In the genomic region with DNA sequence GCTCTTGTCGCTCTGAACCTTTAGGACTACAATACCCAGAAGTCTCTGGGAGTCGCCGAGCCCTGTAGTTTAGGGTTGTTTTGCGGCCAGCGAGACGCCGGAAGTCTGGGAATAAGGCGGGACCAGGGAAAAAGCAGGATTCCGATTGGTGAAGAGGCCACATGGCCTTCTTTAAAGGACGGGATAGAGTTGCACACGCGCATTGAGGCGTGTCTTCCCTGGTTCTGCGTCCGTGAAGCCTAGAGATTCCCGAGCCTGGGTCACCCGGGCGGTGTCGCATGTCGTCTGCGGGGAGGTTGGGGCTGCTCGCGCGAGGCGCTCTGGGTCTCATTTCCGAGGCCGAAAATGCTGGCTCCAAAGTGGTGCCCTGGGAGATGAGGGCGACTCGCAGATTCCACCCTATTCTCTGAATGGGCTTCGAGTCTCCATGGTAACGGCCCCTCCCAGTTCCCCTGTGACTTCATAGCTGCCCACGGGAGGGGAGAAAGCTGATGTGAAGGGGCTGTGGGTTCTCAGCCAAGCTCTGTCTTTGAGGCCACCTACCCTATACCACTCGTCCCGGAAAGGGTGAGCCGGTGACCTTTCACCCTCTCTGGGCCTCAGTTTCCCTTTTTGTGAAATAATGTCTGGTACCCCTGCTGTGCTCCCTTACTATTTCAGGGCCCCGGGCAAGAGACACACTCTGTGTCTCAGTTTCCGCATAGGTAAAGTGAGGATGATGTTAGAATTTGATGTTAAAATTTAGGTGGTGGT, we compare ENCODE assay signal across 8 cellular contexts. TPM values are rescaled to one million over a fixed set of nuclear protein-coding genes. Genes with fewer than 3 reads are reported as not detected.
A peak's percentile ranks its signal among the peaks of the same experiment; 100 is the strongest.
DNase-seq lines count a peak whose midpoint lies in the region; ATAC-seq lines count a peak whose summit lies in the region.

No MANE protein-coding gene starts in this region.

- DNase-seq in COLO668 (lab: John Stamatoyannopoulos, UW; ENCODE audit: unreplicated experiment), result peak; percentile 92
- DNase-seq in HT-29 (ENCODE audit: low spot score), result peak; percentile 100
- DNase-seq in NK-92 treated with Interleukin-12 subunit alpha and Interleukin-12 subunit beta, amount 100 ng/mL, for 24 hours (lab: John Stamatoyannopoulos, UW), result peak; percentile 87
- DNase-seq in activated CD8-positive, alpha-beta memory T cell treated with anti-CD3 and anti-CD28 coated beads for 4 hours (ENCODE audit: low read depth in 2 of 2), result peak; percentile 81 to 83
- DNase-seq in effector memory CD4-positive, alpha-beta T cell, result peak; percentile 82 to 89 (median 89)
- peak; percentile 98 for DNase-seq in lung microvascular endothelial cell (ENCODE audit: low read depth in 2 of 2)
- peak; percentile 70 to 86 (median 85) for DNase-seq in stimulated activated CD4-positive, alpha-beta T cell treated with anti-CD3 and anti-CD28 coated beads, TNF-alpha, amount 100 ng/mL, for 4 hours (ENCODE audit: low read depth in 3 of 3)

- peak overlapping the region; percentile 99 for H3K27ac ChIP-seq in effector memory CD4-positive, alpha-beta T cell (ENCODE audit: insufficient read depth, low read length, poor library complexity, severe bottlenecking)

- H3K4me1 ChIP-seq in effector memory CD4-positive, alpha-beta T cell (ENCODE audit: control insufficient read depth, insufficient read depth, low read length, poor library complexity, severe bottlenecking), result no peaks in the 10 kb centered on the region

- no peaks in the 10 kb centered on the region for H3K27me3 ChIP-seq in effector memory CD4-positive, alpha-beta T cell (replicated peaks; ENCODE audit: control insufficient read depth, insufficient read depth, low read length, poor library complexity, severe bottlenecking)

- peak; percentile 63 for ATAC-seq in GM21360 (IDR thresholded peaks at IDR 0.05; ENCODE audit: unreplicated experiment)

- H3K9me3 ChIP-seq in effector memory CD4-positive, alpha-beta T cell (ENCODE audit: control insufficient read depth, low read length), result no peaks in the 10 kb centered on the region

- H3K4me3 ChIP-seq in effector memory CD4-positive, alpha-beta T cell (ENCODE audit: insufficient read depth, low read depth, low read length, poor library complexity, severe bottlenecking), result peak overlapping the region; percentile 63

- H3K36me3 ChIP-seq in effector memory CD4-positive, alpha-beta T cell (ENCODE audit: control insufficient read depth, insufficient read depth, low read length), result no peaks in the 10 kb centered on the region

RNA-seq across cellular contexts. Expression of gene ZSCAN5A, which starts 0.6 kb away (rescaled TPM):
- 11.0 and 14.2 TPM in 2 replicates for total RNA-seq in HT-29 (2014; rRNA removed; shearing (Covaris generic))
- total RNA-seq in lung microvascular endothelial cell, result 4.1 and 7.1 TPM in 2 replicates

RNA-seq across cellular contexts. Expression of gene EDDM13, which starts 42.7 kb away (rescaled TPM):
- not detected in 2 replicates for total RNA-seq in HT-29 (2014; rRNA removed; shearing (Covaris generic))
- 1.3 and 2.4 TPM in 2 replicates for total RNA-seq in lung microvascular endothelial cell

Comparison
In these comparisons a context has a peak if more than half of its experiments do, and no peak if none do; other contexts are left out.
1. Peak in every context shown above with its lines: DNase-seq, ATAC-seq, H3K4me3 ChIP-seq and H3K27ac ChIP-seq.